8 cellular contexts compared by ENCODE assay signal in genomic region chr12:8396225-8397071, GRCh38. TPM values are rescaled to one million over a fixed set of nuclear protein-coding genes. Genes with fewer than 3 reads are reported as not detected.
DNase-seq lines count a peak whose midpoint lies in the region; FAIRE-seq and TF ChIP-seq lines count a peak whose summit lies in the region.
"Not testable (repeated sequence)": the region's sequence is repeated elsewhere in the genome, so short reads cannot be mapped to it uniquely, and the experiment has no call there.

No MANE protein-coding gene starts in this region.

- H3K4me1 ChIP-seq in mononuclear cell (ENCODE audit: insufficient read depth, low read length), result not testable (repeated sequence)

- FAIRE-seq in GM19239 (lab: Jason Lieb, UNC), result not testable (repeated sequence)

- H3K9me3 Mint-ChIP-seq in activated naive CD4-positive, alpha-beta T cell treated with anti-CD3 and anti-CD28 coated beads, Interleukin-2, amount 10 ng/mL, durations not matched to agents 7 days and 5 days, result not testable (repeated sequence)

- CTCF ChIA-PET in activated naive CD4-positive, alpha-beta T cell treated with anti-CD3 and anti-CD28 coated beads, Interleukin-2, amount 10 ng/mL, durations not matched to agents 7 days and 5 days (lab: Charles Lee), result interaction anchor here (0.5 kb wide), 1 partner anchor 87 kb away, joined by 3 read pairs; no protein-coding TSS in a partner anchor

- not testable (repeated sequence) for H3K9me3 ChIP-seq in mononuclear cell (ENCODE audit: low read depth, low read length)

- not testable (repeated sequence) for H3K27ac Mint-ChIP-seq in activated naive CD4-positive, alpha-beta T cell treated with anti-CD3 and anti-CD28 coated beads, Interleukin-2, amount 10 ng/mL, durations not matched to agents 7 days and 5 days

- H3K27me3 ChIP-seq in mononuclear cell (ENCODE audit: insufficient read depth, low read length), result not testable (repeated sequence)

- H3K27me3 Mint-ChIP-seq in activated naive CD4-positive, alpha-beta T cell treated with anti-CD3 and anti-CD28 coated beads, Interleukin-2, amount 10 ng/mL, durations not matched to agents 7 days and 5 days, result peaks cover 75% of the 10 kb centered on the region

- DNase-seq in AG08396 (ENCODE audit: low spot score), result peak; percentile 52
- peak; percentile 21 for DNase-seq in GM19239 (ENCODE audit: insufficient read length, low spot score)
- peak; percentile 16 for DNase-seq in NCI-H1105 (lab: John Stamatoyannopoulos, UW)
- DNase-seq in T1000 (lab: John Stamatoyannopoulos, UW), result peak; percentile 62
- peak; percentile 68 for DNase-seq in activated naive CD4-positive, alpha-beta T cell treated with anti-CD3 and anti-CD28 coated beads, Interleukin-2, amount 10 ng/mL, durations not matched to agents 7 days and 5 days
- DNase-seq in fibroblast of the aortic adventitia (ENCODE audit: low read depth), result peak; percentile 17
- DNase-seq in stimulated activated CD4-positive, alpha-beta T cell treated with anti-CD3 and anti-CD28 coated beads, Interleukin-4, amount 100 ng/mL, for 48 hours (ENCODE audit: low read depth in 2 of 2), result peak; percentile 39 to 77

- peak; percentile 46 for TF ChIP-seq CTCF in fibroblast of the aortic adventitia (IDR thresholded peaks at IDR 0.05; ENCODE audit: insufficient read depth, low read length)

- H3K4me1 Mint-ChIP-seq in activated naive CD4-positive, alpha-beta T cell treated with anti-CD3 and anti-CD28 coated beads, Interleukin-2, amount 10 ng/mL, durations not matched to agents 7 days and 5 days, result not testable (repeated sequence)

- H3K4me3 Mint-ChIP-seq in activated naive CD4-positive, alpha-beta T cell treated with anti-CD3 and anti-CD28 coated beads, Interleukin-2, amount 10 ng/mL, durations not matched to agents 7 days and 5 days, result peak overlapping the region; percentile 54

- H3K4me3 ChIP-seq in fibroblast of the aortic adventitia (ENCODE audit: low read depth, low read length) (peak overlapping the region; percentile 45), mononuclear cell (ENCODE audit: low read length) (peak overlapping the region; percentile 27)

- H3K36me3 Mint-ChIP-seq in activated naive CD4-positive, alpha-beta T cell treated with anti-CD3 and anti-CD28 coated beads, Interleukin-2, amount 10 ng/mL, durations not matched to agents 7 days and 5 days, result not testable (repeated sequence)

RNA-seq across cellular contexts. Expression of gene CLEC6A, which starts 59.3 kb away (rescaled TPM):
- total RNA-seq in fibroblast of the aortic adventitia (ENCODE audit: low replicate concordance) (not detected in 2 replicates), mononuclear cell (1.0 TPM)

Comparison
In these comparisons a context has a peak if more than half of its experiments do, and no peak if none do; other contexts are left out.
1. Peak in every context shown above with its lines: DNase-seq and H3K4me3 ChIP-seq.
2. DNase-seq: peak in every context shown above with its lines; median percentile 68 in activated naive CD4-positive, alpha-beta T cell treated with anti-CD3 and anti-CD28 coated beads, Interleukin-2, amount 10 ng/mL, durations not matched to agents 7 days and 5 days; 62 in T1000; 58 in stimulated activated CD4-positive, alpha-beta T cell treated with anti-CD3 and anti-CD28 coated beads, Interleukin-4, amount 100 ng/mL, for 48 hours; 52 in AG08396; 21 in GM19239; 17 in fibroblast of the aortic adventitia; 16 in NCI-H1105.